In the genomic region with DNA sequence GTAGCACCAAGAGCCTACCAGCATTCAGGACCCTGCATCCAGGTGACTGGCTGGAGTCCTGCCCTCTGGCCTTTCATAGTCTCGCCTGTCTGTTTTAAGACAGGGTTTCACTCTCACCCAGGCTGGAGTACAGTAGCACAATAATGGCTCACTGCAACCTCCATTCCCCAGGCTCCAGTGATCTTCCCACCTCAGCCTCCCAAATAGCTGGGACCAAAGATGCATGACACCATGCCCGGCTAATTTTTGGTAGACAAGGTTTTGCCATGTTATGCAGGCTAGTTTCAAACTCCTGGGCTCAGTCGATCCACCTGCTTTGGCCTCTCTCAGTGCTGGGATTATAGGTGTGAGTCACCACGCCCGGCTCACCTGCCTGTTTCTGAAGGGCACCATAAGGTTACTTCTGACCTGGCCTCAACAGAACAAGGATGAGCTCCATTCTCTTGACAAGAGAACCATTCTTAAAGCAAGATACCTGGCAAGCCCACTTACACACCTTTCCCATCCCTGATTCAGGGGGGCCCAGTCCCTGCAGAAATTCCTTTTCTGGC, we compare ENCODE assay signal across 19 cellular contexts. TPM values are rescaled to one million over a fixed set of nuclear protein-coding genes. Genes with fewer than 3 reads are reported as not detected.
A peak's percentile ranks its signal among the peaks of the same experiment; 100 is the strongest.
DNase-seq lines count a peak whose midpoint lies in the region; ATAC-seq, FAIRE-seq and TF ChIP-seq lines count a peak whose summit lies in the region.
"Had no signal": no experiment of that assay in that cellular context is flagged by ENCODE, and none has a peak within 500 bp of the region (broad histone marks: within the 10 kb centered on the region; RNA-seq: fewer than 3 reads in every experiment).

No MANE protein-coding gene starts in this region.

- H3K36me3 Mint-ChIP-seq in osteocyte (ENCODE audit: unreplicated experiment) = peaks cover 60% of the 10 kb centered on the region

- in situ Hi-C loops in ACHN (cut with HindIII; ENCODE audit: low pct_ligation_motif_present, low pct_unique_long_range_greater_than_20kb, low sequenced_read_pairs) = no loop called here

- H3K36me3 ChIP-seq in RWPE2 (ENCODE audit: low read depth) = peaks cover 77% of the 10 kb centered on the region
- H3K36me3 ChIP-seq in bronchial epithelial cell (ENCODE audit: control insufficient read depth, insufficient read depth, low read length) = peaks cover 9% of the 10 kb centered on the region

- peak; percentile 43 to 44 for DNase-seq in activated T-cell treated with anti-CD3 and anti-CD28 coated beads, Interleukin-2, amount 50 U/mL, for 48 hours
- DNase-seq in activated T-cell treated with anti-CD3 and anti-CD28 coated beads for 4 hours = no peak
- DNase-seq in RWPE2 (ENCODE audit: low spot score) = no peak
- DNase-seq in bronchial epithelial cell (ENCODE audit: low read depth) = no peak
- peak; percentile 46 for DNase-seq in osteocyte (ENCODE audit: extremely low spot score, unreplicated experiment)
- no peak for DNase-seq in left cardiac atrium
- no peak for DNase-seq in stimulated activated CD4-positive, alpha-beta T cell treated with anti-CD3 and anti-CD28 coated beads, Interleukin-4, amount 100 ng/mL, for 4 hours
- no peak for DNase-seq in ACHN
- DNase-seq: colonic mucosa; Karpas-422; NCI-H187; NCI-H524; RPMI8226; stimulated activated CD4-positive, alpha-beta T cell treated with anti-CD3 and anti-CD28 coated beads, Interleukin-12 subunit alpha, Interleukin-12 subunit beta, amount 100 ng/mL, for 4 hours had no signal

- no peaks in the 10 kb centered on the region for H3K9me3 ChIP-seq in RWPE2 (ENCODE audit: severe bottlenecking)
- H3K9me3 ChIP-seq: colonic mucosa, neutrophil, suprapubic skin had no signal

- no peak overlapping the region for H3K4me3 Mint-ChIP-seq in osteocyte (ENCODE audit: unreplicated experiment)
- H3K4me3 Mint-ChIP-seq: memory B cell; T-helper 2 cell treated with Interferon-gamma antibody and Interleukin-4, amounts not matched to agents 5 μg/mL and 100 μg/mL, for 36 hours had no signal

- intact Hi-C loops in left cardiac atrium (cut with DNase I) = no loop called here

- H3K27me3 ChIP-seq in RWPE2 (ENCODE audit: insufficient read depth, poor library complexity, severe bottlenecking) = no peaks in the 10 kb centered on the region
- H3K27me3 ChIP-seq in bronchial epithelial cell (ENCODE audit: control insufficient read depth, insufficient read depth, low read length) = no peaks in the 10 kb centered on the region
- H3K27me3 ChIP-seq: colonic mucosa, neutrophil, suprapubic skin had no signal

- FAIRE-seq in bronchial epithelial cell (lab: Jason Lieb, UNC) = peak; percentile 75
- FAIRE-seq: H1 had no signal

- no peak overlapping the region for H3K4me3 ChIP-seq in RWPE2 (ENCODE audit: severe bottlenecking)
- H3K4me3 ChIP-seq in bronchial epithelial cell (ENCODE audit: low read depth, low read length) = no peak overlapping the region
- H3K4me3 ChIP-seq: colonic mucosa, suprapubic skin had no signal

- TF ChIP-seq CTCF in RWPE2 (IDR thresholded peaks at IDR 0.05; ENCODE audit: poor library complexity, severe bottlenecking) = no peak
- TF ChIP-seq CTCF in bronchial epithelial cell (IDR thresholded peaks at IDR 0.05; ENCODE audit: insufficient read depth, low read length, severe bottlenecking) = no peak
- TF ChIP-seq CTCF in osteocyte (IDR thresholded peaks at IDR 0.05) = no peak

- no peak overlapping the region for H3K27ac Mint-ChIP-seq in osteocyte (ENCODE audit: unreplicated experiment)
- H3K27ac Mint-ChIP-seq: memory B cell had no signal

- peak; percentile 45 for ATAC-seq in RWPE2 (ENCODE audit: low read depth)
- ATAC-seq in left cardiac atrium = no peak

- peak overlapping the region; percentile 49 for H3K27ac ChIP-seq in RWPE2 (ENCODE audit: poor library complexity, severe bottlenecking)
- H3K27ac ChIP-seq: colonic mucosa, neutrophil, suprapubic skin had no signal

- H3K4me1 Mint-ChIP-seq in osteocyte (ENCODE audit: unreplicated experiment) = peaks cover 55% of the 10 kb centered on the region

- peaks cover 41% of the 10 kb centered on the region for H3K4me1 ChIP-seq in RWPE2 (ENCODE audit: insufficient read depth, poor library complexity, severe bottlenecking)
- H3K4me1 ChIP-seq: colonic mucosa had no signal

- no peaks in the 10 kb centered on the region for H3K27me3 Mint-ChIP-seq in osteocyte (ENCODE audit: unreplicated experiment)
- H3K27me3 Mint-ChIP-seq: memory B cell had no signal

- H3K9me3 Mint-ChIP-seq in osteocyte (ENCODE audit: unreplicated experiment) = no peaks in the 10 kb centered on the region
- H3K9me3 Mint-ChIP-seq: T-helper 2 cell treated with Interferon-gamma antibody and Interleukin-4, amounts not matched to agents 5 μg/mL and 100 μg/mL, for 36 hours had no signal

RNA-seq across cellular contexts. Expression of gene RPS4X, which starts 6.7 kb away (rescaled TPM):
- total RNA-seq in bronchial epithelial cell (1,256 and 1,722 TPM in 2 replicates), osteocyte (1,562 and 1,587 TPM in 2 replicates), left cardiac atrium (100 to 1,000 TPM; 423 to 527 TPM)

RNA-seq across cellular contexts. Expression of gene ERCC6L, which starts 31.6 kb away (rescaled TPM):
- under 0.01 and 0.13 TPM in 2 replicates for total RNA-seq in bronchial epithelial cell
- total RNA-seq in osteocyte = 1.1 and 1.3 TPM in 2 replicates
- total RNA-seq in left cardiac atrium = under 1 TPM; 0.10 to 0.18 TPM

RNA-seq across cellular contexts. Expression of gene CITED1, which starts 35.3 kb away (rescaled TPM):
- total RNA-seq in bronchial epithelial cell (0.26 TPM in 1 of 2 replicates, not detected in the other), osteocyte (1.1 TPM in 1 of 2 replicates, not detected in the other), left cardiac atrium (1 to 10 TPM in 1 of 2 donors, under 1 TPM in 1; 0.94 to 1.7 TPM)
- total RNA-seq: colonic mucosa had no signal

Comparison
In these comparisons a context has a peak if more than half of its experiments do, and no peak if none do; other contexts are left out.
1. DNase-seq: peak in activated T-cell treated with anti-CD3 and anti-CD28 coated beads, Interleukin-2, amount 50 U/mL, for 48 hours (2 of 2) and osteocyte (single experiment); none in activated T-cell treated with anti-CD3 and anti-CD28 coated beads for 4 hours (single experiment), RWPE2 (single experiment), bronchial epithelial cell (single experiment), left cardiac atrium (single experiment), stimulated activated CD4-positive, alpha-beta T cell treated with anti-CD3 and anti-CD28 coated beads, Interleukin-4, amount 100 ng/mL, for 4 hours (0 of 2) and ACHN (single experiment).